16 cellular contexts compared by ENCODE assay signal in the genomic region with DNA sequence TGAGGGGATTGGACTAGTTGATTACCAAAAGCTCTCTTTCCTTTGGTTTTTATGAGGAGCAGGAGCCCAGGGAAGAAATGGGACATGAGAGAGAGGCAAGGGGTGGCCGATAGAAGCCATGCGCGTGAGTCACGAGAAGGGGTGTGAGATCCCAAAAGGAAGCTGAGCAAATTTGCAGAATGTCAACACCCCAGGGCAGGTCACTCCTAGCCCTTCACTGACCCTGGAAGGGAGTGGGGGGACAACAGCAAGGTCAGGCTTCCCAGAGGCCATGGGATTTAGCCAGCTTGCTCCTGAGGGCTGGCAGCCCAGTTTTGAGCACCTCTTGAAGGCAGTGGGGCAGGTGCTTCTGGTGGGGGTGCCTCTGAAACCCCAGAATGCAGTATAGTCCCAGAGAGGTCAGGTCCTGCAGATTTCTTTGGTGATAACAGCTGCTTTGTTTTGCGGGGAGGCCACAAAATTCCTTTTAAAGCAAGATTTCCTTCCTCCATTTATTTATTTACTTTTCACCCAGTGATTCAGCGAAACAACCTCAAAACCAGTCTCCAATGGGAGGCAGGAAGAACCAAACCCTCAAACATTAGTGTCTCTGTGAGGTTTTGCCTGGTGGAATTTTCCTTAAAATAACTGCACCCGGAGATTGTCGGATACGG. TPM values are rescaled to one million over a fixed set of nuclear protein-coding genes. Genes with fewer than 3 reads are reported as not detected.
DNase-seq lines count a peak whose midpoint lies in the region; ATAC-seq and TF ChIP-seq lines count a peak whose summit lies in the region.
"Had no signal": no experiment of that assay in that cellular context is flagged by ENCODE, and none has a peak within 500 bp of the region (broad histone marks: within the 10 kb centered on the region; RNA-seq: fewer than 3 reads in every experiment).

No MANE protein-coding gene starts in this region.

- peaks cover 2% of the 10 kb centered on the region for H3K4me1 Mint-ChIP-seq in activated naive CD4-positive, alpha-beta T cell treated with anti-CD3 and anti-CD28 coated beads for 36 hours (ENCODE audit: low read depth)
- H3K4me1 Mint-ChIP-seq: activated CD4-positive, alpha-beta T cell treated with anti-CD3 and anti-CD28 coated beads, Interleukin-2, amount 10 ng/mL, durations not matched to agents 7 days and 5 days; brain had no signal

- WGBS in stomach, 5 donors, result 49 to 72% (median 61%) methylated on average over 9 of the region's 9 CpGs

- no peaks in the 10 kb centered on the region for H3K9me3 ChIP-seq in stomach
- H3K9me3 ChIP-seq: HAP-1 had no signal

- H3K4me3 ChIP-seq in stomach, result no peak overlapping the region
- H3K4me3 ChIP-seq: HAP-1 had no signal

- TF ChIP-seq POLR2A in stomach (IDR thresholded peaks at IDR 0.05), result no peak

- ATAC-seq in GM21528 (IDR thresholded peaks at IDR 0.05; ENCODE audit: low FRiP score, unreplicated experiment), result no peak

- no peak for TF ChIP-seq EP300 in stomach (IDR thresholded peaks at IDR 0.05)

- no peaks in the 10 kb centered on the region for H3K9me3 Mint-ChIP-seq in activated naive CD4-positive, alpha-beta T cell treated with anti-CD3 and anti-CD28 coated beads for 36 hours
- H3K9me3 Mint-ChIP-seq: activated CD4-positive, alpha-beta T cell treated with anti-CD3 and anti-CD28 coated beads, Interleukin-2, amount 10 ng/mL, durations not matched to agents 7 days and 5 days had no signal

- H3K27me3 Mint-ChIP-seq in activated naive CD4-positive, alpha-beta T cell treated with anti-CD3 and anti-CD28 coated beads for 36 hours (ENCODE audit: low read depth), result peaks cover 28% of the 10 kb centered on the region

- intact Hi-C loops in stomach (cut with DNase I; ENCODE audit: low total_unique reads), result no loop called here
- intact Hi-C loops in activated naive CD4-positive, alpha-beta T cell treated with anti-CD3 and anti-CD28 coated beads for 36 hours (cut with micrococcal nuclease), result no loop called here

- no peak overlapping the region for H3K27ac Mint-ChIP-seq in activated naive CD4-positive, alpha-beta T cell treated with anti-CD3 and anti-CD28 coated beads for 36 hours
- H3K27ac Mint-ChIP-seq: activated CD4-positive, alpha-beta T cell treated with anti-CD3 and anti-CD28 coated beads, Interleukin-2, amount 10 ng/mL, durations not matched to agents 7 days and 5 days; brain had no signal

- no peak for TF ChIP-seq CTCF in stomach (IDR thresholded peaks at IDR 0.05)

- no peaks in the 10 kb centered on the region for H3K36me3 ChIP-seq in stomach
- H3K36me3 ChIP-seq: HAP-1 had no signal

- peaks cover 0 to 23% (median 12%) of the 10 kb centered on the region in 4 donors for H3K4me1 ChIP-seq in stomach
- H3K4me1 ChIP-seq: HAP-1 had no signal

- DNase-seq in ELR (ENCODE audit: low read depth) (peak; percentile 87), amniotic epithelial cell (ENCODE audit: low read depth) (peak; percentile 32), iris pigment epithelial cell (ENCODE audit: low read depth) (peak; percentile 63), stomach (no peak), NCI-H2171 treated with DMSO at 0.1 percent for 48 hours (lab: John Stamatoyannopoulos, UW) (no peak)
- DNase-seq in activated CD8-positive, alpha-beta memory T cell treated with anti-CD3 and anti-CD28 coated beads, Interleukin-2, amount 50 U/mL, for 48 hours, result no peak
- DNase-seq in activated naive CD4-positive, alpha-beta T cell treated with anti-CD3 and anti-CD28 coated beads for 36 hours, result no peak
- DNase-seq: activated CD4-positive, alpha-beta T cell treated with anti-CD3 and anti-CD28 coated beads, Interleukin-2, amount 10 ng/mL, durations not matched to agents 7 days and 5 days; C1 segment of cervical spinal cord; hypothalamus; NCI-H1048; NCI-H345 had no signal

- H3K27me3 ChIP-seq in stomach, result peaks cover 0 to 9% (median 0%) of the 10 kb centered on the region in 3 donors

- H3K4me3 Mint-ChIP-seq in activated naive CD4-positive, alpha-beta T cell treated with anti-CD3 and anti-CD28 coated beads for 36 hours, result no peak overlapping the region
- H3K4me3 Mint-ChIP-seq: activated CD4-positive, alpha-beta T cell treated with anti-CD3 and anti-CD28 coated beads, Interleukin-2, amount 10 ng/mL, durations not matched to agents 7 days and 5 days; brain had no signal

- H3K36me3 Mint-ChIP-seq in activated naive CD4-positive, alpha-beta T cell treated with anti-CD3 and anti-CD28 coated beads for 36 hours (ENCODE audit: low read depth), result no peaks in the 10 kb centered on the region

- CTCF ChIA-PET in activated naive CD4-positive, alpha-beta T cell treated with anti-CD3 and anti-CD28 coated beads for 36 hours (lab: Charles Lee), result no interaction called here

- peak overlapping the region; percentile 24 to 76 (median 64) for H3K27ac ChIP-seq in stomach

RNA-seq across cellular contexts. Expression of a gene that starts 40.1 kb away (rescaled TPM):
- 100 to 1,000 TPM; 103 to 248 (median 212) TPM for total RNA-seq in stomach
- polyA plus RNA-seq in stomach, result 10 to 100 TPM; 30.4 to 55.9 (median 39.4) TPM
- total RNA-seq in activated naive CD4-positive, alpha-beta T cell treated with anti-CD3 and anti-CD28 coated beads for 36 hours, result not detected
- total RNA-seq: activated CD4-positive, alpha-beta T cell treated with anti-CD3 and anti-CD28 coated beads, Interleukin-2, amount 10 ng/mL, durations not matched to agents 7 days and 5 days; T-helper 1 cell treated with Interleukin-12 subunit alpha and Interleukin-12 subunit beta and Interleukin-4 antibody, amounts not matched to agents 30 ng/mL and 1 ng/mL, for 36 hours had no signal

Comparison
In these comparisons a context has a peak if more than half of its experiments do, and no peak if none do; other contexts are left out.
1. DNase-seq: peak in ELR (single experiment), amniotic epithelial cell (single experiment) and iris pigment epithelial cell (single experiment); none in stomach (single experiment), activated CD8-positive, alpha-beta memory T cell treated with anti-CD3 and anti-CD28 coated beads, Interleukin-2, amount 50 U/mL, for 48 hours (single experiment), NCI-H2171 treated with DMSO at 0.1 percent for 48 hours (single experiment) and activated naive CD4-positive, alpha-beta T cell treated with anti-CD3 and anti-CD28 coated beads for 36 hours (single experiment).
2. RNA of a gene that starts 40.1 kb away (total RNA-seq): 103 to 248 TPM in stomach; not detected in activated naive CD4-positive, alpha-beta T cell treated with anti-CD3 and anti-CD28 coated beads for 36 hours; every median in the first group is over 100 times any median in the second.